19 cellular contexts compared by ENCODE assay signal in genomic region chr6:4303638-4304037, GRCh38.
A peak's percentile ranks its signal among the peaks of the same experiment; 100 is the strongest.
DNase-seq lines count a peak whose midpoint lies in the region; ATAC-seq, FAIRE-seq and TF ChIP-seq lines count a peak whose summit lies in the region.
"Had no signal": no experiment of that assay in that cellular context is flagged by ENCODE, and none has a peak within 500 bp of the region (broad histone marks: within the 10 kb centered on the region; RNA-seq: fewer than 3 reads in every experiment).

No MANE protein-coding gene starts in this region.

- H3K27me3 ChIP-seq in GM12878 (replicated peaks in 1 of 2; ENCODE audit: control insufficient read depth in 2 of 2, insufficient read depth in 2 of 2, low read length in 1 of 2) (no peaks in the 10 kb centered on the region), upper lobe of right lung (no peaks in the 10 kb centered on the region)
- H3K27me3 ChIP-seq: BE2C had no signal

- 0% methylated on average over 1 of the region's 1 CpG for WGBS in GM12878 (ENCODE audit: insufficient coverage, insufficient replicate concordance, low lambda C conversion rate, missing lambda C conversion rate)

- H4K20me1 ChIP-seq in GM12878 (ENCODE audit: control insufficient read depth, insufficient read depth), result no peaks in the 10 kb centered on the region

- intact Hi-C loops in GM12878 (cut with micrococcal nuclease; ENCODE audit: unreplicated experiment), result no loop called here
- intact Hi-C loops in upper lobe of right lung (cut with DNase I), result no loop called here

- no TSS peak for BruUV-seq in GM12878 (replicated peaks; lab: Mats Ljungman, UMichigan)

- in situ Hi-C loops in GM12878 (cut with MboI), result no loop called here

- peak; percentile 73 for DNase-seq in CD1c-positive myeloid dendritic cell (ENCODE audit: extremely low spot score)
- no peak for DNase-seq in GM12891 (ENCODE audit: insufficient read length, low spot score)
- DNase-seq in GM12878 (ENCODE audit: low read depth, low spot score), result no peak
- DNase-seq in upper lobe of right lung, result no peak
- DNase-seq in activated T-cell treated with anti-CD3 and anti-CD28 coated beads for 4 hours, result no peak
- DNase-seq: ACHN; BE2C; C1 segment of cervical spinal cord; Caco-2; CD4-positive, alpha-beta T cell; DMS153; DMS79; GDM1; H9 had no signal

- TF ChIP-seq RAD21 in GM12878 (IDR thresholded peaks at IDR 0.05; ENCODE audit: insufficient read depth, low read depth, low read length), result no peak

- CTCF ChIA-PET in GM12878 (lab: Yijun Ruan, JAX), result interaction anchor here (0.6 to 0.7 kb wide), 2 partner anchors 25 to 370 kb away, joined by 3 read pairs; no protein-coding TSS in a partner anchor

- TF ChIP-seq POLR2A in GM12891 (IDR thresholded peaks at IDR 0.05; ENCODE audit: low read depth, low read length) (no peak), GM12878 (IDR thresholded peaks at IDR 0.05; ENCODE audit: low read depth, low read length) (no peak)

- H3K9ac ChIP-seq in GM12878 (ENCODE audit: control insufficient read depth, insufficient read depth, low read length), result no peak overlapping the region

- RAD21 ChIA-PET in GM12878 (lab: Charles Lee; ENCODE audit: unreplicated experiment), result no interaction called here

- ATAC-seq in GM12878, result no peak
- peak; percentile 36 for ATAC-seq in upper lobe of right lung
- ATAC-seq in GM19397 (IDR thresholded peaks at IDR 0.05; ENCODE audit: unreplicated experiment), result no peak
- ATAC-seq: HepG2 had no signal

- TF ChIP-seq EP300 in GM12878 (IDR thresholded peaks at IDR 0.05; ENCODE audit: borderline replicate concordance in 1 of 2, control insufficient read depth in 1 of 2, low read depth in 2 of 2, low read length in 2 of 2), result no peak

- H3K4me2 ChIP-seq in GM12878 (ENCODE audit: control insufficient read depth, insufficient read depth), result no peak overlapping the region

- H3K4me3 ChIP-seq in GM12878 (no peak overlapping the region), upper lobe of right lung (no peak overlapping the region)

- H3K9me3 ChIP-seq in GM12878 (replicated peaks; ENCODE audit: control insufficient read depth, insufficient read depth, low read length), result no peaks in the 10 kb centered on the region
- no peaks in the 10 kb centered on the region for H3K9me3 ChIP-seq in upper lobe of right lung
- H3K9me3 ChIP-seq: BE2C, Caco-2 had no signal

- no peaks in the 10 kb centered on the region for H3K4me1 ChIP-seq in GM12878 (ENCODE audit: control insufficient read depth, insufficient read depth, low read length)
- H3K4me1 ChIP-seq in upper lobe of right lung, result no peaks in the 10 kb centered on the region
- H3K4me1 ChIP-seq: BE2C, Caco-2 had no signal

- no peak overlapping the region for H2AFZ ChIP-seq in GM12878 (ENCODE audit: control insufficient read depth, low read depth, low read length)

- H3K27ac ChIP-seq in GM12878 (ENCODE audit: control insufficient read depth, insufficient read depth), result no peak overlapping the region
- H3K27ac ChIP-seq in upper lobe of right lung, result no peak overlapping the region

- POLR2A ChIA-PET in GM12878 (lab: Charles Lee), result interaction anchor here (0.6 kb wide), 1 partner anchor 401 kb away, joined by 3 read pairs; no protein-coding TSS in a partner anchor

- no peaks in the 10 kb centered on the region for H3K79me2 ChIP-seq in GM12878 (ENCODE audit: control insufficient read depth, insufficient read depth, low read length)

- SMC1A ChIA-PET in GM12878 (lab: Charles Lee; ENCODE audit: uncharacterized antibody, unreplicated experiment), result no interaction called here

- no peak for TF ChIP-seq CTCF in GM12878 (IDR thresholded peaks at IDR 0.05 in 2 of 3, conservative IDR thresholded peaks at IDR 0.05 in 1 of 3; ENCODE audit: control insufficient read depth in 2 of 3, extremely low read depth in 1 of 3, insufficient read depth in 1 of 3, low read depth in 3 of 3, low read length in 3 of 3)
- TF ChIP-seq CTCF in upper lobe of right lung (IDR thresholded peaks at IDR 0.05), result no peak

- FAIRE-seq in GM12891 (lab: Jason Lieb, UNC) (no peak), GM12878 (lab: Jason Lieb, UNC) (no peak)
- FAIRE-seq: A204.1, D721Med, H1, HepG2 had no signal

- H3K36me3 ChIP-seq in GM12878 (ENCODE audit: control insufficient read depth in 2 of 2, insufficient read depth in 2 of 2, low read length in 1 of 2) (no peaks in the 10 kb centered on the region), upper lobe of right lung (no peaks in the 10 kb centered on the region)
- H3K36me3 ChIP-seq: BE2C had no signal

TF ChIP-seq in GM12891, 5 proteins besides CTCF, POLR2A, EP300 and RAD21:
- TF ChIP-seq SPI1 (IDR thresholded peaks at IDR 0.05; ENCODE audit: low read depth, low read length) (peak; percentile 9; the same call in 1 of the 2 replicates), POU2F2 (IDR thresholded peaks at IDR 0.05; ENCODE audit: low read depth, low read length) (no peak)

TF ChIP-seq in GM12878, 131 proteins besides CTCF, POLR2A, EP300 and RAD21:
- TF ChIP-seq TAF1 (IDR thresholded peaks at IDR 0.05; ENCODE audit: borderline replicate concordance, low read depth, low read length) (no peak), IRF5 (IDR thresholded peaks at IDR 0.05; ENCODE audit: borderline replicate concordance) (no peak), NRF1 (conservative IDR thresholded peaks at IDR 0.05; ENCODE audit: low read depth, low read length) (no peak), SPI1 (IDR thresholded peaks at IDR 0.05; ENCODE audit: borderline replicate concordance, insufficient read depth, low read depth, low read length) (0 out of 2 replicates have a peak, but pooled peaks have one; percentile 9)
